ENCODE assay signal across 1 cellular context in the genomic region with DNA sequence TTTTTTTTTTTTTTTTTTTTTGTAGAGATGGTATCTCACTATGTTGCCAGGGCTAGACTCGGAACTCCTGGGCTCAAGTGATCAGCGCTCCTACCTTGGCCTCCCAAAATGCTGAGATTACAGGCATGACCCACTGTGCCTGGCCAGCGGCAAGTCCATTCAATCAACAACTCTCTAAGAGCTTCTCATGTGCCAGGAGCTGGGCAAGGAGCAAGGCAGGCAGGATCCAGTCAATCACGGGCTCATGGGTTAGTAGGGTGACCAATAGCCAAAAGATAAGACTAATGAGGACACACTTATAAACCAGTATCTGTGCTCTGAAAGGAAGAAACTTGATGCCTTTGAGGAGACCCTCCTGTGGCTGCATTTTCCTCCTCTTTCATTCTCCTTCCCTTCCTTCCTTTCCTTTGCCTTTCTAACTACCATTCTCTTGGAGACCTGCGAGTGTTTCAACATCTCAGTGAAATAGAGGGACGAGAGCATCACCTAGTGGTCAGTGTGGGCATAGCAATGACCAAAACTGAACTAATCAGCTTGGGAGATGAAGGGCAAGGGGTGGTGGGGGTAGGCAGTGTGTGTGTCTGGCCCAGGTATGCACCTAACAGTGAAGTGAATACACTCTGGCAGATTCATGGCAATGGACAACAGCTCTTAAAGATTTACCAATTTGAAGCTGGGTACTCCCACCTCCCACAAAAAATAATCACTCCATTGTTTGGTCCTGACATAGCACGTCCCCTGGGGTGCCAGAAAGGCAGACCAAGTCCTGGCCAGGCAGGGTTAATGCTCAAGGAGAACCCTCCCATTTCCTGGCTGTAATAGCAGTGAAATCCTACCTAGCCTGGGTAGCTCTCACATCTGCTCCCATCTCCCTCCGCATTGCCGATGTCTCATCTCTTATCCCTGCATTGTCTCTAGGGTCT.
A peak's percentile ranks its signal among the peaks of the same experiment; 100 is the strongest.
TF ChIP-seq lines count a peak whose summit lies in the region.

No MANE protein-coding gene starts in this region.

TF ChIP-seq in GM23338, 12 proteins besides CTCF, POLR2A, EP300 and RAD21 (continued from another document):
- TF ChIP-seq ZNF462 (CRISPR knock-in tag; IDR thresholded peaks at IDR 0.05), result peak; percentile 45; the same call in 1 of the 2 replicates
